In genomic region chr2:131580187-131580586, GRCh38 we compare ENCODE assay signal across 21 cellular contexts. TPM values are rescaled to one million over a fixed set of nuclear protein-coding genes. Genes with fewer than 3 reads are reported as not detected.
DNase-seq lines count a peak whose midpoint lies in the region; ATAC-seq and TF ChIP-seq lines count a peak whose summit lies in the region.
"Had no signal": no experiment of that assay in that cellular context is flagged by ENCODE, and none has a peak within 500 bp of the region (broad histone marks: within the 10 kb centered on the region; RNA-seq: fewer than 3 reads in every experiment).

No MANE protein-coding gene starts in this region.

- H4K20me1 ChIP-seq in DOHH2 (ENCODE audit: control insufficient read depth, insufficient read depth, low read depth, low read length) (no peaks in the 10 kb centered on the region), OCI-LY7 (ENCODE audit: insufficient read depth, low read length) (no peaks in the 10 kb centered on the region)

- POLR2A ChIA-PET in OCI-LY7 (lab: Charles Lee): interaction anchor here (0.6 kb wide), 1 partner anchor 54 kb away, joined by 5 read pairs; no protein-coding TSS in a partner anchor

- no peak overlapping the region for H2BK12ac ChIP-seq in mesenchymal stem cell (ENCODE audit: low read length in 2 of 2)

- H3K23ac ChIP-seq in mesenchymal stem cell (ENCODE audit: low read length in 2 of 2): no peak overlapping the region

- TF ChIP-seq CTCF in DOHH2 (IDR thresholded peaks at IDR 0.05; ENCODE audit: low read depth, low read length, poor library complexity, severe bottlenecking): peak; percentile 30
- peak; percentile 38 for TF ChIP-seq CTCF in GM12864 (IDR thresholded peaks at IDR 0.05; ENCODE audit: low read depth, low read length, missing control alignments)
- peak; percentile 66 for TF ChIP-seq CTCF in OCI-LY7 (conservative IDR thresholded peaks at IDR 0.05; ENCODE audit: low read length)

- H3K4ac ChIP-seq in mesenchymal stem cell (ENCODE audit: low read depth in 1 of 2, low read length in 2 of 2): no peak overlapping the region

- H3K18ac ChIP-seq in mesenchymal stem cell (ENCODE audit: low read depth in 1 of 2, low read length in 2 of 2): no peak overlapping the region

- H3K4me3 ChIP-seq in DOHH2 (ENCODE audit: low read length): peak overlapping the region; percentile 49
- no peak overlapping the region for H3K4me3 ChIP-seq in GM12864 (ENCODE audit: low read depth, low read length)
- peak overlapping the region; percentile 14 for H3K4me3 ChIP-seq in OCI-LY7 (ENCODE audit: low read depth, low read length, poor library complexity, severe bottlenecking)
- no peak overlapping the region for H3K4me3 ChIP-seq in mesenchymal stem cell (ENCODE audit: insufficient read depth in 1 of 2, low read depth in 1 of 2, low read length in 2 of 2)
- H3K4me3 ChIP-seq: PC-9 had no signal

- H2AFZ ChIP-seq in OCI-LY7 (ENCODE audit: low read length): peak overlapping the region; percentile 97
- no peak overlapping the region for H2AFZ ChIP-seq in mesenchymal stem cell (ENCODE audit: low read depth, low read length)
- H2AFZ ChIP-seq: PC-9 had no signal

- no peak overlapping the region for H2BK120ac ChIP-seq in mesenchymal stem cell (ENCODE audit: low read depth, low read length)

- H3K27ac ChIP-seq in DOHH2 (ENCODE audit: low read depth, low read length) (peak overlapping the region; percentile 90), OCI-LY7 (ENCODE audit: low read depth, low read length, poor library complexity, severe bottlenecking) (peak overlapping the region; percentile 79), mesenchymal stem cell (ENCODE audit: low read length, poor library complexity, severe bottlenecking) (no peak overlapping the region)
- H3K27ac ChIP-seq: PC-9, RWPE1 had no signal

- WGBS in mesenchymal stem cell: 90% methylated on average over 6 of the region's 7 CpGs

- peak overlapping the region; percentile 78 for H3K4me2 ChIP-seq in DOHH2 (ENCODE audit: low read length)
- H3K4me2 ChIP-seq in OCI-LY7 (ENCODE audit: low read length): peak overlapping the region; percentile 87
- H3K4me2 ChIP-seq in mesenchymal stem cell (ENCODE audit: low read length, poor library complexity, severe bottlenecking): no peak overlapping the region
- H3K4me2 ChIP-seq: PC-9 had no signal

- ATAC-seq in GM21367 (IDR thresholded peaks at IDR 0.05; ENCODE audit: unreplicated experiment): peak; percentile 32
- ATAC-seq: SK-N-SH treated with all-trans-retinoic acid at 6 μM for 48 hours had no signal

- no peak overlapping the region for H3K14ac ChIP-seq in mesenchymal stem cell (ENCODE audit: low read length in 2 of 2)

- no peak overlapping the region for H2BK15ac ChIP-seq in mesenchymal stem cell (ENCODE audit: low read depth, poor library complexity, severe bottlenecking)

- H3K79me2 ChIP-seq in DOHH2 (ENCODE audit: control insufficient read depth, low read length) (no peaks in the 10 kb centered on the region), OCI-LY7 (ENCODE audit: insufficient read depth, low read depth, low read length) (no peaks in the 10 kb centered on the region)

- CTCF ChIA-PET in OCI-LY7 (lab: Charles Lee; ENCODE audit: unreplicated experiment): interaction anchor here (0.7 kb wide), 1 partner anchor 92 kb away, joined by 3 read pairs; no protein-coding TSS in a partner anchor

- H3K36me3 ChIP-seq in DOHH2 (ENCODE audit: control insufficient read depth, low read length): peaks cover 11% of the 10 kb centered on the region
- no peaks in the 10 kb centered on the region; the same call in 1 of the 2 replicates for H3K36me3 ChIP-seq in OCI-LY7 (ENCODE audit: insufficient read depth, low read length)
- H3K36me3 ChIP-seq in mesenchymal stem cell (ENCODE audit: control insufficient read depth in 1 of 2, insufficient read depth in 2 of 2, low read depth in 1 of 2, low read length in 2 of 2): no peaks in the 10 kb centered on the region

- H4K91ac ChIP-seq in mesenchymal stem cell (ENCODE audit: low read length): no peak overlapping the region

- BruUV-seq in OCI-LY7 (replicated peaks; lab: Mats Ljungman, UMichigan): no TSS peak

- H3K27me3 ChIP-seq in DOHH2 (ENCODE audit: control insufficient read depth, low read length): no peaks in the 10 kb centered on the region
- peaks cover 3 to 17% of the 10 kb centered on the region in 2 experiments for H3K27me3 ChIP-seq in mesenchymal stem cell (ENCODE audit: control insufficient read depth in 1 of 2, insufficient read depth in 1 of 2, low read length in 2 of 2)

- H3K9me3 ChIP-seq in DOHH2 (ENCODE audit: control insufficient read depth, insufficient read depth, low read length) (no peaks in the 10 kb centered on the region), OCI-LY7 (ENCODE audit: low read length) (no peaks in the 10 kb centered on the region), mesenchymal stem cell (ENCODE audit: control insufficient read depth, low read length) (no peaks in the 10 kb centered on the region)

- H2BK5ac ChIP-seq in mesenchymal stem cell (ENCODE audit: low read depth, low read length, poor library complexity, severe bottlenecking): no peak overlapping the region

- no peak overlapping the region for H3K9ac ChIP-seq in mesenchymal stem cell (ENCODE audit: low read length)

- peaks cover 17% of the 10 kb centered on the region for H3F3A ChIP-seq in DOHH2 (ENCODE audit: control insufficient read depth, insufficient read depth)

- no peaks in the 10 kb centered on the region for H3K9me2 ChIP-seq in DOHH2 (replicated peaks; ENCODE audit: control insufficient read depth, low read length)
- no peaks in the 10 kb centered on the region for H3K9me2 ChIP-seq in OCI-LY7 (ENCODE audit: insufficient read depth, low read length)

- no peak overlapping the region for H2AK5ac ChIP-seq in mesenchymal stem cell (ENCODE audit: low read length, severe bottlenecking)

- DNase-seq in GM12864 (ENCODE audit: low read depth): no peak
- DNase-seq in OCI-LY7 (ENCODE audit: low spot score): peak; percentile 81
- no peak for DNase-seq in retina
- no peak for DNase-seq in mesenchymal stem cell
- DNase-seq in activated CD4-positive, alpha-beta T cell treated with anti-CD3 and anti-CD28 coated beads, Interleukin-2, amount 50 U/mL, for 48 hours: no peak
- no peak for DNase-seq in NK-92 treated with Interleukin-12 subunit alpha and Interleukin-12 subunit beta, amount 100 ng/mL, for 24 hours (lab: John Stamatoyannopoulos, UW)
- DNase-seq: CD4-positive, alpha-beta T cell; DMS153; H9; IMR-90; NCI-H1105; NCI-H1694; NCI-H2107; NCI-H2227 treated with DMSO at 0.1 percent for 48 hours; NCI-H510A; NCI-H82; PC-9 had no signal

- H3K4me1 ChIP-seq in DOHH2 (ENCODE audit: control insufficient read depth, low read length): peaks cover 92% of the 10 kb centered on the region
- H3K4me1 ChIP-seq in OCI-LY7 (ENCODE audit: insufficient read depth, low read length, poor library complexity, severe bottlenecking): peaks cover 93% of the 10 kb centered on the region
- H3K4me1 ChIP-seq in mesenchymal stem cell (ENCODE audit: control insufficient read depth, insufficient read depth, low read depth, low read length): no peaks in the 10 kb centered on the region

- H4K8ac ChIP-seq in mesenchymal stem cell (ENCODE audit: low read length): no peak overlapping the region

- intact Hi-C loops in OCI-LY7 (cut with micrococcal nuclease; ENCODE audit: unreplicated experiment): loop anchor here (2.0 to 10.0 kb wide), 3 partner anchors 51 to 1225 kb away; partner anchors contain the start of genes MZT2A and PTPN18

- no peaks in the 10 kb centered on the region for H3K79me1 ChIP-seq in mesenchymal stem cell (replicated peaks; ENCODE audit: low read length, poor library complexity, severe bottlenecking)

RNA-seq across cellular contexts. Expression of gene CCDC74A, which starts 52.5 kb away (rescaled TPM):
- total RNA-seq in OCI-LY7 (2014; rRNA removed; shearing (Covaris generic)): 57.4 and 60.7 TPM in 2 replicates
- total RNA-seq in OCI-LY7 (2022): 27.1 and 40.2 TPM in 2 replicates
- 11.2 TPM for polyA plus RNA-seq in mesenchymal stem cell (2013, experiment 1 of 2)
- 11.4 TPM for polyA plus RNA-seq in mesenchymal stem cell (2013, experiment 2 of 2)

Comparison
In these comparisons a context has a peak if more than half of its experiments do, and no peak if none do; other contexts are left out.
1. H3K4me3 ChIP-seq: peak in DOHH2 (single experiment) and OCI-LY7 (single experiment); none in GM12864 (single experiment) and mesenchymal stem cell (0 of 2).
2. Peak in every context shown above with its lines, with median percentiles within 50 percentile points of each other: CTCF ChIP-seq.